ENCODE assay signal across 8 cellular contexts in the genomic region with DNA sequence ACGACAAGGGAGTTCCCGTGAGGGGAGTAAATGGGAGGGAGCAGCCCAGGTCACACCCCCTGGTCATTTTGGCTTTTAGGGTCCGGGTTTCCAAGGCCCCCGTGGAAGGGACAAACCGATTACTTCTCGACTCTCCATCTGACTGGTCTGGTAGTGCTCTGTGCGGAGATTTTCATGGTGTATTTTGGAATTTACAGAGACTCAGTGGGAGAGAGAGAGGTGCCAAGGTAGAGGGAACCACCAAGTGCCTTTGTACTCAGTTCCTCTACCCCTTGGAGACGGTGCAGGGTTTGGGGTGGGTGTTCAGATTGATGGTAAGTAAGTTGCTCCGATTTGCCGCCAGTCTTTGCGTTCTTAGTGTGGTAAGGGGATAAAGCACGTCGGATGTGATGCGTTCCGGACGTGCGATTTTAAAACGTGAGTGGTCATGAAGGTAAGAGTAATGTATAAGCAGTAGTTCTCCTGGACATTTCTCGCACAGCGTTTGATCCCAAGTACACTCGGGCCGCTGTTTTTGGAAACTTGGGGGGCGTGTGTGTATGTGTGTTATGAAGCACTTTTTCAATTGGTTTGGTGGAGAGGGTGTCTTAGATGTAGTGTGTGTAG. TPM values are rescaled to one million over a fixed set of nuclear protein-coding genes. Genes with fewer than 3 reads are reported as not detected.
DNase-seq lines count a peak whose midpoint lies in the region; ATAC-seq and TF ChIP-seq lines count a peak whose summit lies in the region.

No MANE protein-coding gene starts in this region.

- H3K27ac ChIP-seq in BLaER1 treated with 17β-estradiol and CSF1 and Interleukin-3, amounts not matched to agents 10 nM and 100 nM, result peak overlapping the region; percentile 81 to 97 (median 91)
- H3K27ac ChIP-seq in cingulate gyrus (ENCODE audit: low read depth, low read length) (peak overlapping the region; percentile 100), lower lobe of right lung (peak overlapping the region; percentile 99)

- H3K4me2 ChIP-seq in BLaER1 treated with 17β-estradiol and CSF1 and Interleukin-3, amounts not matched to agents 10 nM and 100 nM, result peak overlapping the region; percentile 87 to 95 (median 91)

- intact Hi-C loops in lower lobe of right lung (cut with DNase I), result no loop called here

- peak; percentile 16 for DNase-seq in HuH-7 (ENCODE audit: low spot score)
- peak; percentile 53 for DNase-seq in UCSD-AML1 (lab: John Stamatoyannopoulos, UW; ENCODE audit: unreplicated experiment)
- DNase-seq in lower lobe of right lung, result peak; percentile 45
- DNase-seq in stimulated activated CD8-positive, alpha-beta memory T cell treated with anti-CD3 and anti-CD28 coated beads, Interleukin-4, amount 100 ng/mL, for 4 hours (ENCODE audit: low read depth in 2 of 2, low spot score in 1 of 2), result peak; percentile 4 to 9
- DNase-seq in epidermal melanocyte (ENCODE audit: insufficient read length, low spot score), result no peak

- H3K27me3 ChIP-seq in BLaER1 treated with 17β-estradiol and CSF1 and Interleukin-3, amounts not matched to agents 10 nM and 100 nM, result no peaks in the 10 kb centered on the region
- no peaks in the 10 kb centered on the region for H3K27me3 ChIP-seq in lower lobe of right lung (ENCODE audit: low read depth)

- peaks cover 23 to 37% (median 32%) of the 10 kb centered on the region in 10 experiments for H3K4me1 ChIP-seq in BLaER1 treated with 17β-estradiol and CSF1 and Interleukin-3, amounts not matched to agents 10 nM and 100 nM
- peaks cover 41% of the 10 kb centered on the region for H3K4me1 ChIP-seq in lower lobe of right lung

- peaks cover 11 to 53% (median 47%) of the 10 kb centered on the region in 11 experiments; a peak in 17 of 22 replicates for H4K20me1 ChIP-seq in BLaER1 treated with 17β-estradiol and CSF1 and Interleukin-3, amounts not matched to agents 10 nM and 100 nM

- no peaks in the 10 kb centered on the region for H3K9me3 ChIP-seq in BLaER1 treated with 17β-estradiol and CSF1 and Interleukin-3, amounts not matched to agents 10 nM and 100 nM (replicated peaks in 1 of 11)
- no peaks in the 10 kb centered on the region for H3K9me3 ChIP-seq in lower lobe of right lung

- H3K4me3 ChIP-seq in BLaER1 treated with 17β-estradiol and CSF1 and Interleukin-3, amounts not matched to agents 10 nM and 100 nM, result peak overlapping the region; percentile 70 to 94 (median 87)
- peak overlapping the region; percentile 87 for H3K4me3 ChIP-seq in lower lobe of right lung

- TF ChIP-seq CTCF in lower lobe of right lung (IDR thresholded peaks at IDR 0.05), result no peak

- peaks cover 0 to 6% (median 0%) of the 10 kb centered on the region in 11 experiments; a peak in 2 of 22 replicates for H3K36me3 ChIP-seq in BLaER1 treated with 17β-estradiol and CSF1 and Interleukin-3, amounts not matched to agents 10 nM and 100 nM
- H3K36me3 ChIP-seq in lower lobe of right lung, result no peaks in the 10 kb centered on the region

- H3K9ac ChIP-seq in BLaER1 treated with 17β-estradiol and CSF1 and Interleukin-3, amounts not matched to agents 10 nM and 100 nM, result peak overlapping the region; percentile 89 to 96 (median 91)

- ATAC-seq in GM19455 (IDR thresholded peaks at IDR 0.05; ENCODE audit: unreplicated experiment), result peak; percentile 1
- peak; percentile 51 to 55 for ATAC-seq in lower lobe of right lung

RNA-seq across cellular contexts. Expression of a gene that starts 0.7 kb away (rescaled TPM):
- total RNA-seq in lower lobe of right lung, result 32.5 TPM
